Comparison of ENCODE assay signal across 10 cellular contexts in the genomic region with DNA sequence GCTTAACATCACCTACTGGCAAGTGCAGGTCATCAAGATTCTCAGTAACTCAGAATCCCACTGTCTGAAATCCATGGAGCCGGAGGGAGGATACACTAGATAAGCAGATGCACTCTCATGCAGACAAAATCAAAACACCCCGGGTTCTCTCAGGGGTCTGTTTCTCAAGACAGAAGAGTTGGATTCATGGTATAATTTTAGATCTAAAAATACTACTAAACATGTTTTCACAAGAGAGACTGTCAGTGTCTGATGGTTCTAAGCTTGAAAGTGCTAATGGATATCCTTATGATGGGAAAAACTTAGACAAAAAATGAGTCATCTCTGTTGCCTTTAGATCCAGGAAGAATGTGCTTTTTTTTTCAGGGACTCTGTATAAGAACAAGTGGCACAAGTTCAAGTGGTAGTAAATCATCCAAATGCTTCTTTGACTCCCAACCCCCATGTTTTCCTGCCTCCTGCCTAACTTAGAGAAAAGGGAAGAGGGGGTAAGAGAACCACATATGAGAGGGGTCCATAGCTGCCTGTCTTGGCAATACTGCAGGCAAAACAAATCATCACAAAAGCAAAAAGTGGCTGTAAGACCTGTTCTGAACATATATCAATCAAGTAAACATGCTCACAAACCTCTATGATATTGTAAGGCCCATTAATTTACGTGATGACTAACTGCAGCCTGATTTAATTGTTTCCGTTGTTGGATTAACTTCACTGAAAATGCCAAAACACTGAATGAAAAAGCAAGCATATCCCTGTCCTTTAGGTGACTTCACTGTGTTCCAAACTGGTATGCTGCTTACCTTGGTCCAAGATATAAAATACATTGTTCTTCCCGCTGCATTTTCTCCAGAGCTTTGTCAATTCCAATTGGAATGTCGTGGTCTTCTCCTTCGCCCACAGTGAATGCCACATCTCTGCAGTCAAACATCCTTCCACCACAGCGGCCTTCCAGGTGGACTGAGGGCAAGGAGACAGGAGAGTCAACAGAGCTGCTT.
A peak's percentile ranks its signal among the peaks of the same experiment; 100 is the strongest.
DNase-seq lines count a peak whose midpoint lies in the region; ATAC-seq and TF ChIP-seq lines count a peak whose summit lies in the region.
"Had no signal": no experiment of that assay in that cellular context is flagged by ENCODE, and none has a peak within 500 bp of the region (broad histone marks: within the 10 kb centered on the region; RNA-seq: fewer than 3 reads in every experiment).

No MANE protein-coding gene starts in this region.

- H3F3A ChIP-seq in smooth muscle cell (ENCODE audit: low read depth): peaks cover 8% of the 10 kb centered on the region

- peak overlapping the region; percentile 49 for H3K4me2 ChIP-seq in smooth muscle cell

- no peaks in the 10 kb centered on the region for H3K27me3 Mint-ChIP-seq in endothelial cell (ENCODE audit: unreplicated experiment)

- no peaks in the 10 kb centered on the region for H3K36me3 ChIP-seq in smooth muscle cell (ENCODE audit: low read depth)

- ATAC-seq in GM19395 (IDR thresholded peaks at IDR 0.05; ENCODE audit: unreplicated experiment): no peak

- H3K36me3 Mint-ChIP-seq in endothelial cell (ENCODE audit: low read depth, unreplicated experiment): no peaks in the 10 kb centered on the region

- no peaks in the 10 kb centered on the region for H3K9me3 ChIP-seq in smooth muscle cell (replicated peaks; ENCODE audit: low read depth)

- H3K9ac ChIP-seq in smooth muscle cell (ENCODE audit: low read depth): no peak overlapping the region

- H3K4me1 ChIP-seq in smooth muscle cell (ENCODE audit: low read depth): peaks cover 7% of the 10 kb centered on the region

- DNase-seq in GM04504 (ENCODE audit: low read depth): peak; percentile 60
- peak; percentile 5 for DNase-seq in SW480 (ENCODE audit: low spot score)
- peak; percentile 98 for DNase-seq in fibroblast of mammary gland (ENCODE audit: low read depth)
- DNase-seq in smooth muscle cell (lab: John Stamatoyannopoulos, UW; ENCODE audit: unreplicated experiment): no peak
- no peak for DNase-seq in NCI-H82 treated with DMSO at 0.1 percent for 48 hours (lab: John Stamatoyannopoulos, UW; ENCODE audit: unreplicated experiment)
- no peak for DNase-seq in iPS-NIHi7 (ENCODE audit: extremely low spot score)
- DNase-seq in endothelial cell (ENCODE audit: low spot score): no peak
- DNase-seq: stimulated activated CD4-positive, alpha-beta T cell treated with anti-CD3 and anti-CD28 coated beads, Interleukin-2, amount 100 ng/mL, for 24 hours; T-helper 9 cell had no signal

- no peak overlapping the region for H3K27ac Mint-ChIP-seq in endothelial cell (ENCODE audit: unreplicated experiment)

- peaks cover 14% of the 10 kb centered on the region for H3K4me1 Mint-ChIP-seq in endothelial cell (ENCODE audit: unreplicated experiment)

- H2AFZ ChIP-seq in smooth muscle cell (ENCODE audit: low read depth): no peak overlapping the region

- no peaks in the 10 kb centered on the region for H4K20me1 ChIP-seq in smooth muscle cell (ENCODE audit: low read depth)

- peak overlapping the region; percentile 60 for H3K27ac ChIP-seq in smooth muscle cell (ENCODE audit: low read depth)

- H3K4me3 Mint-ChIP-seq in endothelial cell (ENCODE audit: unreplicated experiment): no peak overlapping the region

- H3K4me3 ChIP-seq in fibroblast of mammary gland (ENCODE audit: control insufficient read depth, low read depth, low read length) (no peak overlapping the region), smooth muscle cell (no peak overlapping the region)

- H3K79me2 ChIP-seq in smooth muscle cell (ENCODE audit: low read depth): no peaks in the 10 kb centered on the region

- no peaks in the 10 kb centered on the region for H3K27me3 ChIP-seq in smooth muscle cell (ENCODE audit: low read depth)

- H3K9me3 Mint-ChIP-seq in endothelial cell (ENCODE audit: unreplicated experiment): no peaks in the 10 kb centered on the region

- WGBS in smooth muscle cell (ENCODE audit: low lambda C conversion rate): 55% methylated on average over 8 of the region's 8 CpGs

- TF ChIP-seq CTCF in fibroblast of mammary gland (conservative IDR thresholded peaks at IDR 0.05; ENCODE audit: control insufficient read depth, insufficient read depth, low read depth, low read length): no peak
- no peak for TF ChIP-seq CTCF in smooth muscle cell (IDR thresholded peaks at IDR 0.05; ENCODE audit: borderline replicate concordance, insufficient read depth, poor library complexity, severe bottlenecking)
- no peak for TF ChIP-seq CTCF in endothelial cell (IDR thresholded peaks at IDR 0.05; ENCODE audit: unreplicated experiment)

Comparison
In these comparisons a context has a peak if more than half of its experiments do, and no peak if none do; other contexts are left out.
1. DNase-seq: peak in GM04504 (single experiment), SW480 (single experiment) and fibroblast of mammary gland (single experiment); none in smooth muscle cell (single experiment), NCI-H82 treated with DMSO at 0.1 percent for 48 hours (single experiment), iPS-NIHi7 (single experiment) and endothelial cell (single experiment).